Comparison of ENCODE assay signal across 23 cellular contexts in genomic region chr4:98249831-98250230, GRCh38.
"Had no signal": no experiment of that assay in that cellular context is flagged by ENCODE, and none has a peak within 500 bp of the region (broad histone marks: within the 10 kb centered on the region; RNA-seq: fewer than 3 reads in every experiment).

No MANE protein-coding gene starts in this region.

- FAIRE-seq: HTR-8/SVneo, RCC 7860 had no signal

- H3K4me1 ChIP-seq: SJSA1 had no signal

- H3K27me3 ChIP-seq: SJSA1 had no signal

- H3K4me3 ChIP-seq: SJSA1, SK-N-MC had no signal

- H3K27ac ChIP-seq: HL-60, KMS-11, SJSA1, SK-N-MC had no signal

- DNase-seq: Kasumi-1, MM.1S, NCI-H1092 treated with DMSO at 0.1 percent for 48 hours, NCI-H1436, NCI-H187, NCI-H2029, NCI-H2081 treated with DMSO at 0.1 percent for 48 hours, NCI-H2171, NCI-H226, NCI-H446, NCI-H510A, NCI-H524 treated with DMSO at 0.1 percent for 48 hours, NCI-H69, NCI-H774, Right ventricle myocardium superior, RPMI8226, SIG-M5 had no signal

- H3K9ac ChIP-seq: KMS-11 had no signal

- H3K36me3 ChIP-seq: SJSA1 had no signal

- H3K9me3 ChIP-seq: SJSA1 had no signal
